ENCODE assay signal across 17 cellular contexts in the genomic region with DNA sequence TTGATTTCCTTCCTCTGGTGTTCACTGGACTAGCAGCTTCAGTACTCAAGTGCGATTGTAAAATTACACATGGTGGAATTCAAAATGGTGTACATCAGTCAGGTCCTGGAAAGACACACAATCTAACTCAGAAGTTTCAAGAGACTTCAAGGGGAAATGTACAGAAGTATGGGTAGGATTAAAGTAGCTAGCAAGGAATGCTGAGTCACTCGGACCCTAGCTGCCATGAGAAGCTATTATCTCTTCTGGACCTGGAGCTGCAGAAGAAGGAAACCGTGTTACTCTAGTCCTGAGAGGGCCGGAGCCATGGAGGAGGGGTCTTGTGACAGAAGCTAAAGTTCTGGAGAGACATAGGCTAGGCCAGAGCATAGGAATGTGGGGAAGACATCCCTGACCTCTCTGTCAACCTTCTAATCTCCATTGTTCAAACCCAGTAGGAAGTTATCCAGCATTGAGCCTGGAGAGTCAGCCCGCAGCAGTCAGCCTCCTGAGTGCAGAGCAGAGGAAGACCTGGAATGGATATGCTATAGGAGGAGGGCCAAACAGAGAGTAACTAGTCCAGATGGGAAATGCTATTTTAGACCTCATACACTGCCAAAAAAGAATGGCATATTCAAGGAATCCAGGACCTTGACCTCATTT.
A peak's percentile ranks its signal among the peaks of the same experiment; 100 is the strongest.
DNase-seq lines count a peak whose midpoint lies in the region; ATAC-seq and TF ChIP-seq lines count a peak whose summit lies in the region.
"Had no signal": no experiment of that assay in that cellular context is flagged by ENCODE, and none has a peak within 500 bp of the region (broad histone marks: within the 10 kb centered on the region; RNA-seq: fewer than 3 reads in every experiment).

No MANE protein-coding gene starts in this region.

- ATAC-seq in right cardiac atrium (peak; percentile 35 to 73), psoas muscle (peak; percentile 34 to 54 (median 50))
- ATAC-seq: mucosa of descending colon, T-cell had no signal

- in situ Hi-C loops in G401 (cut with HindIII; ENCODE audit: low sequenced_read_pairs) = no loop called here

- WGBS in right cardiac atrium = 49% methylated on average over 5 of the region's 5 CpGs
- 57 to 67% (median 57%) methylated on average over 5 of the region's 5 CpGs for WGBS in psoas muscle, 3 donors
- WGBS in esophagus squamous epithelium, 2 donors = 52 to 77% methylated on average over 4 to 5 of the region's 5 CpGs
- 78 to 81% methylated on average over 5 of the region's 5 CpGs for WGBS in thyroid gland, 2 donors

- peak overlapping the region; percentile 68 for H3K27ac ChIP-seq in right cardiac atrium (ENCODE audit: low read length)
- peak overlapping the region; percentile 59 for H3K27ac ChIP-seq in psoas muscle
- H3K27ac ChIP-seq in esophagus squamous epithelium = no peak overlapping the region
- no peak overlapping the region for H3K27ac ChIP-seq in thyroid gland
- H3K27ac ChIP-seq: BLaER1 treated with 17β-estradiol and CSF1 and Interleukin-3, amounts not matched to agents 10 nM and 100 nM; brain microvascular endothelial cell had no signal

- intact Hi-C loops in right cardiac atrium (cut with DNase I) = no loop called here
- intact Hi-C loops in psoas muscle (cut with DNase I) = loop anchor here in 1 of 2 donors (10.0 kb wide), 1 partner anchor 257 kb away; no protein-coding TSS in a partner anchor
- intact Hi-C loops in esophagus squamous epithelium (cut with DNase I) = no loop called here
- intact Hi-C loops in thyroid gland (cut with DNase I) = no loop called here

- DNase-seq in G401 (ENCODE audit: low spot score) (peak; percentile 21), cerebellum (ENCODE audit: low spot score) (peak; percentile 4), right cardiac atrium (no peak), psoas muscle (peak in 1 of 2 donors; percentile 35), HUDEP-2 (lab: John Stamatoyannopoulos, UW; ENCODE audit: unreplicated experiment in 76 of 76) (no peak), esophagus squamous epithelium (lab: John Stamatoyannopoulos, UW) (no peak), AG08395 (ENCODE audit: low spot score) (no peak), thyroid gland (no peak)
- DNase-seq: activated CD8-positive, alpha-beta memory T cell treated with anti-CD3 and anti-CD28 coated beads, Interleukin-2, amount 50 U/mL, for 4 hours; brain microvascular endothelial cell; foreskin melanocyte; MM.1S; mucosa of descending colon; NCI-H1436 treated with DMSO at 0.1 percent for 48 hours; NCI-H526; T-cell had no signal

- H3K4me3 ChIP-seq in right cardiac atrium (ENCODE audit: low read length) (no peak overlapping the region), psoas muscle (no peak overlapping the region), esophagus squamous epithelium (no peak overlapping the region), thyroid gland (replicated peaks in 1 of 3) (no peak overlapping the region)
- H3K4me3 ChIP-seq: BLaER1 treated with 17β-estradiol and CSF1 and Interleukin-3, amounts not matched to agents 10 nM and 100 nM; mucosa of descending colon had no signal

- TF ChIP-seq POLR2A in esophagus squamous epithelium (IDR thresholded peaks at IDR 0.05) (no peak), thyroid gland (IDR thresholded peaks at IDR 0.05) (no peak)

- H3K4me1 ChIP-seq in right cardiac atrium (ENCODE audit: control insufficient read depth, insufficient read depth, low read length) = peaks cover 7% of the 10 kb centered on the region
- H3K4me1 ChIP-seq in psoas muscle = peaks cover 69% of the 10 kb centered on the region
- H3K4me1 ChIP-seq in esophagus squamous epithelium = peaks cover 0 to 18% (median 6%) of the 10 kb centered on the region in 3 donors
- peaks cover 0 to 5% of the 10 kb centered on the region in 2 donors for H3K4me1 ChIP-seq in thyroid gland

- H3K27me3 ChIP-seq in right cardiac atrium (ENCODE audit: control insufficient read depth, insufficient read depth) (no peaks in the 10 kb centered on the region), psoas muscle (ENCODE audit: insufficient read depth in 3 of 3, low read length in 2 of 3) (no peaks in the 10 kb centered on the region), esophagus squamous epithelium (no peaks in the 10 kb centered on the region), thyroid gland (no peaks in the 10 kb centered on the region)
- H3K27me3 ChIP-seq: BLaER1 treated with 17β-estradiol and CSF1 and Interleukin-3, amounts not matched to agents 10 nM and 100 nM; brain microvascular endothelial cell had no signal

- H3K36me3 ChIP-seq in psoas muscle (ENCODE audit: insufficient read depth in 1 of 2, low read depth in 1 of 2) (no peaks in the 10 kb centered on the region), esophagus squamous epithelium (no peaks in the 10 kb centered on the region), thyroid gland (no peaks in the 10 kb centered on the region)
- H3K36me3 ChIP-seq: brain microvascular endothelial cell had no signal

- H3K9me3 ChIP-seq in right cardiac atrium (ENCODE audit: control insufficient read depth, low read length) (no peaks in the 10 kb centered on the region), psoas muscle (no peaks in the 10 kb centered on the region), esophagus squamous epithelium (no peaks in the 10 kb centered on the region), thyroid gland (no peaks in the 10 kb centered on the region)
- H3K9me3 ChIP-seq: BLaER1 treated with 17β-estradiol and CSF1 and Interleukin-3, amounts not matched to agents 10 nM and 100 nM; mucosa of descending colon had no signal

- TF ChIP-seq CTCF in psoas muscle (IDR thresholded peaks at IDR 0.05) (no peak), esophagus squamous epithelium (IDR thresholded peaks at IDR 0.05) (no peak), thyroid gland (IDR thresholded peaks at IDR 0.05) (no peak)

Comparison
In these comparisons a context has a peak if more than half of its experiments do, and no peak if none do; other contexts are left out.
1. DNase-seq: peak in G401 (single experiment) and cerebellum (single experiment); none in right cardiac atrium (0 of 3), HUDEP-2 (0 of 76), esophagus squamous epithelium (single experiment), AG08395 (single experiment) and thyroid gland (0 of 2).
2. H3K27ac ChIP-seq: peak in right cardiac atrium (single experiment) and psoas muscle (single experiment); none in esophagus squamous epithelium (0 of 4) and thyroid gland (0 of 3).